ENCODE assay signal across 20 cellular contexts in genomic region chr2:174892546-174892945, GRCh38.
DNase-seq lines count a peak whose midpoint lies in the region; ATAC-seq and TF ChIP-seq lines count a peak whose summit lies in the region.
"Had no signal": no experiment of that assay in that cellular context is flagged by ENCODE, and none has a peak within 500 bp of the region (broad histone marks: within the 10 kb centered on the region; RNA-seq: fewer than 3 reads in every experiment).

No MANE protein-coding gene starts in this region.

- H3K9me3 ChIP-seq in H9 (ENCODE audit: control insufficient read depth, low read depth, low read length) (no peaks in the 10 kb centered on the region), uterus (no peaks in the 10 kb centered on the region)

- POLR2A ChIA-PET in WTC11 (lab: Charles Lee), result no interaction called here

- no peak overlapping the region for H2BK12ac ChIP-seq in H9 (ENCODE audit: insufficient read length, low read depth, low read length)

- WGBS in H9 (ENCODE audit: extremely low coverage, insufficient read length, low lambda C conversion rate), result no CpG with 5 or more reads among the region's 2 CpGs

- no peak overlapping the region for H3K4me3 ChIP-seq in uterus
- H3K4me3 ChIP-seq: K562, SK-N-MC had no signal

- H2BK20ac ChIP-seq in H9 (ENCODE audit: low read depth, low read length, poor library complexity, severe bottlenecking), result no peak overlapping the region

- ATAC-seq in WTC11 (no peak), HG03159 (IDR thresholded peaks at IDR 0.05; ENCODE audit: unreplicated experiment) (no peak)
- ATAC-seq: HCT116, K562 had no signal

- no peak overlapping the region for H2AK5ac ChIP-seq in H9 (ENCODE audit: insufficient read length, low read length)

- no peak overlapping the region for H3K4me2 ChIP-seq in H9 (ENCODE audit: insufficient read depth, insufficient read length, low read length)

- no peaks in the 10 kb centered on the region for H4K20me1 ChIP-seq in H9 (ENCODE audit: control insufficient read depth, insufficient read depth, insufficient read length)

- H3K36me3 Mint-ChIP-seq in H9 (ENCODE audit: insufficient read depth in 1 of 3, low read depth in 3 of 3) (peaks cover 12 to 29% (median 13%) of the 10 kb centered on the region in 3 experiments; a peak in 6 of 7 replicates), WTC11 (no peaks in the 10 kb centered on the region; the same call in 1 of the 2 replicates)
- H3K36me3 Mint-ChIP-seq: CD8-positive, alpha-beta memory T cell had no signal

- no peak for TF ChIP-seq POLR2A in uterus (IDR thresholded peaks at IDR 0.05)

- no peak overlapping the region for H2AFZ ChIP-seq in H9 (ENCODE audit: low read length)

- no peak overlapping the region for H3K56ac ChIP-seq in H9 (ENCODE audit: insufficient read length, low read depth, low read length)

- H4K5ac ChIP-seq in H9 (ENCODE audit: insufficient read length, low read depth, low read length), result no peak overlapping the region

- no peak overlapping the region for H2BK5ac ChIP-seq in H9 (ENCODE audit: insufficient read length, low read length)

- H3K9me3 Mint-ChIP-seq in H9, result no peaks in the 10 kb centered on the region
- no peaks in the 10 kb centered on the region for H3K9me3 Mint-ChIP-seq in WTC11

- no peaks in the 10 kb centered on the region for H3K27me3 Mint-ChIP-seq in H9 (ENCODE audit: low read depth)
- no peaks in the 10 kb centered on the region for H3K27me3 Mint-ChIP-seq in WTC11 (ENCODE audit: low read depth)

- H3T11ph ChIP-seq in H9 (ENCODE audit: low read length), result no peak overlapping the region

- no peaks in the 10 kb centered on the region for H3K79me2 ChIP-seq in H9 (ENCODE audit: insufficient read depth, low read length)

- no peak overlapping the region for H2BK15ac ChIP-seq in H9 (ENCODE audit: low read depth, low read length)

- H3K27ac Mint-ChIP-seq in H9 (peak overlapping the region in 2 of 3 experiments; percentile 31 to 50; a peak in 2 of 7 replicates), WTC11 (peak overlapping the region; percentile 77)

- no peak for TF ChIP-seq CTCF in H9 (conservative IDR thresholded peaks at IDR 0.05)
- no peak for TF ChIP-seq CTCF in WTC11 (IDR thresholded peaks at IDR 0.05)
- no peak for TF ChIP-seq CTCF in uterus (IDR thresholded peaks at IDR 0.05)

- H4K8ac ChIP-seq in H9 (replicated peaks; ENCODE audit: insufficient read length, low read depth, low read length), result no peak overlapping the region

- H3K4me1 ChIP-seq in H9 (ENCODE audit: insufficient read depth, low read length) (no peaks in the 10 kb centered on the region; the same call in 1 of the 2 replicates), uterus (no peaks in the 10 kb centered on the region)

- H3K4me1 Mint-ChIP-seq in H9 (peaks cover 23 to 37% of the 10 kb centered on the region in 2 experiments), WTC11 (peaks cover 38% of the 10 kb centered on the region)
- H3K4me1 Mint-ChIP-seq: CD8-positive, alpha-beta memory T cell had no signal

- H3K9ac ChIP-seq in H9 (ENCODE audit: extremely low read depth, insufficient read length, low read length), result no peak overlapping the region

- H3K18ac ChIP-seq in H9 (ENCODE audit: insufficient read length, low read depth, low read length), result no peak overlapping the region

- H3K23me2 ChIP-seq in H9 (ENCODE audit: insufficient read length, low read depth, low read length, poor library complexity, severe bottlenecking), result no peaks in the 10 kb centered on the region

- peak; percentile 3 for DNase-seq in EH (ENCODE audit: low read depth)
- DNase-seq in H9, result no peak
- no peak for DNase-seq in WTC11 (ENCODE audit: low spot score)
- peak; percentile 11 for DNase-seq in iris pigment epithelial cell (ENCODE audit: low read depth)
- no peak for DNase-seq in posterior cingulate gyrus
- no peak for DNase-seq in uterus
- DNase-seq: ACHN; C1 segment of cervical spinal cord; CD8-positive, alpha-beta memory T cell; DMS53; MV-4-11; NCI-H187; NCI-H2107; NCI-H510A treated with DMSO at 0.1 percent for 48 hours; NCI-H774; SHP77 had no signal

- no peak overlapping the region for H3K14ac ChIP-seq in H9 (ENCODE audit: insufficient read depth, low read length)

- H3K36me3 ChIP-seq in uterus, result no peaks in the 10 kb centered on the region

- intact Hi-C loops in posterior cingulate gyrus (cut with DNase I), result no loop called here
- intact Hi-C loops in uterus (cut with DNase I; ENCODE audit: low total_unique reads), result no loop called here

- H4K91ac ChIP-seq in H9 (ENCODE audit: insufficient read length, low read depth, low read length), result no peak overlapping the region

- no peak overlapping the region for H3K23ac ChIP-seq in H9 (ENCODE audit: insufficient read length, low read depth, low read length)

- H3K4ac ChIP-seq in H9 (ENCODE audit: low read depth, low read length), result no peak overlapping the region

- H3K4me3 Mint-ChIP-seq in H9, result no peak overlapping the region
- H3K4me3 Mint-ChIP-seq in WTC11, result no peak overlapping the region
- H3K4me3 Mint-ChIP-seq: CD8-positive, alpha-beta memory T cell had no signal

- CTCF ChIA-PET in WTC11 (lab: Charles Lee), result no interaction called here

- H3K27me3 ChIP-seq in H9 (ENCODE audit: insufficient read depth, low read length) (no peaks in the 10 kb centered on the region), uterus (no peaks in the 10 kb centered on the region)

- H3K27ac ChIP-seq in H9 (ENCODE audit: insufficient read length, low read depth, low read length) (no peak overlapping the region), uterus (no peak overlapping the region)
- H3K27ac ChIP-seq: SK-N-MC had no signal

- no peak overlapping the region for H2BK120ac ChIP-seq in H9 (ENCODE audit: low read depth, low read length, poor library complexity, severe bottlenecking)

- H3K79me1 ChIP-seq in H9 (ENCODE audit: insufficient read depth, low read depth, low read length, poor library complexity, severe bottlenecking), result no peaks in the 10 kb centered on the region

TF ChIP-seq in WTC11, 78 proteins besides CTCF, POLR2A, EP300 and RAD21 (continues in another document):
- TF ChIP-seq ERG (CRISPR knock-in tag; IDR thresholded peaks at IDR 0.05) (no peak), ZNF317 (CRISPR knock-in tag; IDR thresholded peaks at IDR 0.05; ENCODE audit: borderline replicate concordance, low read depth) (no peak), ZNF416 (CRISPR knock-in tag; IDR thresholded peaks at IDR 0.05) (no peak), IRF1 (CRISPR knock-in tag; IDR thresholded peaks at IDR 0.05) (no peak), ZNF396 (CRISPR knock-in tag; IDR thresholded peaks at IDR 0.05; ENCODE audit: borderline replicate concordance) (no peak), JAZF1 (CRISPR knock-in tag; IDR thresholded peaks at IDR 0.05) (no peak), USF1 (CRISPR knock-in tag; IDR thresholded peaks at IDR 0.05) (no peak), SP1 (CRISPR knock-in tag; conservative IDR thresholded peaks at IDR 0.05) (no peak), TP53 (CRISPR knock-in tag; IDR thresholded peaks at IDR 0.05) (no peak), NFE2L1 (CRISPR knock-in tag; IDR thresholded peaks at IDR 0.05) (no peak), KAT7 (CRISPR knock-in tag; IDR thresholded peaks at IDR 0.05; ENCODE audit: borderline replicate concordance) (no peak), MAX (CRISPR knock-in tag; IDR thresholded peaks at IDR 0.05) (no peak), OVOL2 (CRISPR knock-in tag; IDR thresholded peaks at IDR 0.05; ENCODE audit: borderline replicate concordance) (no peak), TCF7 (CRISPR knock-in tag; IDR thresholded peaks at IDR 0.05; ENCODE audit: low read depth) (no peak), ATF3 (CRISPR knock-in tag; conservative IDR thresholded peaks at IDR 0.05) (no peak), PRRX2 (CRISPR knock-in tag; IDR thresholded peaks at IDR 0.05) (no peak), ZNF219 (CRISPR knock-in tag; IDR thresholded peaks at IDR 0.05; ENCODE audit: borderline replicate concordance) (no peak), GABPB1 (CRISPR knock-in tag; IDR thresholded peaks at IDR 0.05) (no peak)

Comparison
In these comparisons a context has a peak if more than half of its experiments do, and no peak if none do; other contexts are left out.
1. DNase-seq: peak in EH (single experiment) and iris pigment epithelial cell (single experiment); none in H9 (single experiment), WTC11 (single experiment), posterior cingulate gyrus (0 of 10) and uterus (0 of 2).